ENCODE assay signal across 10 cellular contexts in the genomic region with DNA sequence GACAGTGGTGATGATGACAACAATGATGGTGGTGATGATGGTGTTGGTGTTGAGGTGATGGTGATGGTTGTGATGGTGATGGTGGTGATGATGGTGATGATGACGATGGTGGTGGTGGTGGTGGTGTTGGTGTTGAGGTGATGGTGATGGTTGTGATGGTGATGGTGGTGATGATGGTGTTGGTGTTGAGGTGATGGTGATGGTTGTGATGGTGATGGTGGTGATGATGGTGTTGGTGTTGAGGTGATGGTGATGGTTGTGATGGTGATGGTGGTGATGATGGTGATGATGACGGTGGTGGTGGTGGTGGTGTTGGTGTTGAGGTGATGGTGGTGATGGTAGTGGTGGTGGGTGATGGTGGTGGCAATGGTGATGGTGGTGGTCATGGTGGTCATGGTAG. TPM values are rescaled to one million over a fixed set of nuclear protein-coding genes. Genes with fewer than 3 reads are reported as not detected.
DNase-seq lines count a peak whose midpoint lies in the region; ATAC-seq, FAIRE-seq and TF ChIP-seq lines count a peak whose summit lies in the region.
"Not testable (repeated sequence)": the region's sequence is repeated elsewhere in the genome, so short reads cannot be mapped to it uniquely, and the experiment has no call there.
"Had no signal": no experiment of that assay in that cellular context is flagged by ENCODE, and none has a peak within 500 bp of the region (broad histone marks: within the 10 kb centered on the region; RNA-seq: fewer than 3 reads in every experiment).

No MANE protein-coding gene starts in this region.

- not testable (repeated sequence) for H4K5ac ChIP-seq in H1 (ENCODE audit: insufficient read length, low read depth, low read length)

- not testable (repeated sequence) for H3K23ac ChIP-seq in H1 (ENCODE audit: insufficient read length)

- not testable (repeated sequence) for H3K4ac ChIP-seq in H1 (replicated peaks; ENCODE audit: insufficient read length, low read depth, low read length)

- intact Hi-C loops in pancreas (cut with DNase I) = not testable (repeated sequence)

- peak overlapping the region; percentile 95; the same call in 1 of the 2 replicates for H2AK5ac ChIP-seq in H1 (ENCODE audit: low read depth, low read length)

- not testable (repeated sequence) for H4K91ac ChIP-seq in H1 (replicated peaks; ENCODE audit: insufficient read length, low read length)

- FAIRE-seq in GM12892 (lab: Jason Lieb, UNC) (peak; percentile 100), TTC549 (lab: Jason Lieb, UNC) (peak; percentile 53), pancreas (lab: Jason Lieb, UNC) (peak; percentile 99)
- FAIRE-seq in H1 (lab: Jason Lieb, UNC) = not testable (repeated sequence)

- peak overlapping the region; percentile 95 for H3K56ac ChIP-seq in H1 (replicated peaks; ENCODE audit: insufficient read length, low read depth, low read length)

- not testable (repeated sequence) for H3K9ac ChIP-seq in H1 (replicated peaks in 1 of 4; ENCODE audit: extremely low read depth in 1 of 4, low read depth in 3 of 4, low read length in 3 of 4)

- not testable (repeated sequence) for H2BK12ac ChIP-seq in H1 (ENCODE audit: low read depth, low read length)

- not testable (repeated sequence) for H2AFZ ChIP-seq in H1 (ENCODE audit: low read length)

- POLR2A ChIA-PET in H1 (lab: Charles Lee; ENCODE audit: partially characterized antibody) = not testable (repeated sequence)

- TF ChIP-seq POLR2A in GM12892 (IDR thresholded peaks at IDR 0.05; ENCODE audit: low read depth, low read length); H1 (IDR thresholded peaks at IDR 0.05; ENCODE audit: control extremely low read depth in 1 of 2, low read depth in 2 of 2, low read length in 2 of 2): not testable (repeated sequence)

- peaks cover 0 to 14% of the 10 kb centered on the region in 2 experiments for H4K20me1 ChIP-seq in H1 (replicated peaks in 1 of 2; ENCODE audit: control insufficient read depth in 1 of 2, insufficient read depth in 2 of 2, low read length in 2 of 2)

- not testable (repeated sequence) for H3K36me3 ChIP-seq in H1 (ENCODE audit: control insufficient read depth in 2 of 4, insufficient read depth in 4 of 4, low read length in 3 of 4); pancreas

- H3K14ac ChIP-seq in H1 (ENCODE audit: insufficient read length) = not testable (repeated sequence)

- not testable (repeated sequence) for TF ChIP-seq EP300 in H1 (IDR thresholded peaks at IDR 0.05; ENCODE audit: borderline replicate concordance in 1 of 2, low read depth in 2 of 2, low read length in 2 of 2)

- H3K23me2 ChIP-seq in H1 (ENCODE audit: low read depth, low read length) = peaks cover 19% of the 10 kb centered on the region; the same call in 1 of the 2 replicates

- not testable (repeated sequence) for H2BK120ac ChIP-seq in H1 (replicated peaks; ENCODE audit: low read depth, low read length)

- H2BK15ac ChIP-seq in H1 (ENCODE audit: low read length) = not testable (repeated sequence)

- H3K18ac ChIP-seq in H1 (ENCODE audit: extremely low read depth, low read length) = not testable (repeated sequence)

- 58% methylated on average over 1 of the region's 2 CpGs; no CpG with 5 or more reads in 1 of the 2 experiments for WGBS in H1 (ENCODE audit: extremely low coverage in 1 of 2, insufficient coverage in 1 of 2, insufficient read length in 1 of 2, insufficient replicate concordance in 2 of 2, low coverage in 1 of 2, low lambda C conversion rate in 2 of 2, missing lambda C conversion rate in 1 of 2), 2 experiments
- WGBS in pancreas, 2 donors = 63 to 82% methylated on average over 1 to 2 of the region's 2 CpGs

- not testable (repeated sequence) for H3K27ac ChIP-seq in H1 (ENCODE audit: low read depth, low read length); pancreas

- not testable (repeated sequence) for H2BK20ac ChIP-seq in H1 (ENCODE audit: low read length)

- H3K27me3 ChIP-seq in H1 (replicated peaks in 1 of 4; ENCODE audit: control insufficient read depth in 3 of 4, extremely low read depth in 1 of 4, insufficient read depth in 3 of 4, low read length in 3 of 4); pancreas: not testable (repeated sequence)

- not testable (repeated sequence) for H3K4me1 ChIP-seq in H1 (replicated peaks in 1 of 4; ENCODE audit: control insufficient read depth in 3 of 4, insufficient read depth in 4 of 4, low read length in 3 of 4); pancreas

- H3K79me2 ChIP-seq in H1 (ENCODE audit: control insufficient read depth in 1 of 2, insufficient read depth in 2 of 2, low read length in 2 of 2) = not testable (repeated sequence)

- not testable (repeated sequence) for TF ChIP-seq CTCF in H1 (IDR thresholded peaks at IDR 0.05; ENCODE audit: control extremely low read depth in 1 of 3, insufficient read depth in 1 of 3, low read depth in 1 of 3, low read length in 3 of 3); pancreas (IDR thresholded peaks at IDR 0.05)

- TF ChIP-seq RAD21 in H1 (IDR thresholded peaks at IDR 0.05 in 1 of 2, conservative IDR thresholded peaks at IDR 0.05 in 1 of 2; ENCODE audit: low read depth in 2 of 2, low read length in 2 of 2) = not testable (repeated sequence)

- CTCF ChIA-PET in H1 (lab: Charles Lee; ENCODE audit: partially characterized antibody) = not testable (repeated sequence)

- H4K8ac ChIP-seq in H1 (ENCODE audit: extremely low read depth, insufficient read depth, low read length) = not testable (repeated sequence)

- H3K4me3 ChIP-seq in H1 (ENCODE audit: extremely low read depth in 1 of 4, insufficient read depth in 2 of 4, low read depth in 3 of 4, low read length in 4 of 4); pancreas: not testable (repeated sequence)

- not testable (repeated sequence) for H2BK5ac ChIP-seq in H1 (ENCODE audit: low read depth, low read length)

- not testable (repeated sequence) for DNase-seq in GM12892 (ENCODE audit: insufficient read length); H1 (ENCODE audit: low read depth in 1 of 2, low spot score in 2 of 2); pancreas

- not testable (repeated sequence) for H3K4me2 ChIP-seq in H1 (ENCODE audit: insufficient read depth in 1 of 2, low read depth in 2 of 2, low read length in 2 of 2)

- H3K9me3 ChIP-seq in H1 (ENCODE audit: insufficient read depth in 2 of 2, low read depth in 1 of 2, low read length in 1 of 2); pancreas: not testable (repeated sequence)

- H3K79me1 ChIP-seq in H1 (ENCODE audit: low read depth, low read length) = not testable (repeated sequence)

- not testable (repeated sequence) for ATAC-seq in pancreas

RNA-seq across cellular contexts. Expression of gene GPRIN1, which starts 18.3 kb away (rescaled TPM):
- 1.6 TPM for polyA plus RNA-seq in GM12892 (2012; ENCODE audit: missing spikeins)
- total RNA-seq in H1 (2021; fragmentation: NEBNext Ultra II Directional; extraction: Animal tissue kit (Norgen Biotek cat#: 25700)) = 12.0 and 12.8 TPM in 2 replicates
- polyA plus RNA-seq in H1 (2011; rRNA removed) = 3.3 TPM in 2 replicates
- polyA plus RNA-seq in H1 (2011; cell fraction: cytosol; rRNA removed) = 3.3 TPM
- polyA plus RNA-seq in H1 (2011; cell fraction: nucleus; rRNA removed) = 4.2 TPM
- polyA plus RNA-seq in H1 (2012, experiment 1 of 2) = 7.7 to 10.1 TPM (median 8.3 TPM) in 4 replicates
- polyA plus RNA-seq in H1 (2012, experiment 2 of 2) = 9.6 TPM
- 8.3 TPM for polyA plus RNA-seq in H1 (2013, experiment 1 of 2)
- polyA plus RNA-seq in H1 (2013, experiment 2 of 2) = 8.3 TPM
- polyA minus RNA-seq in H1 (2011; rRNA and poly(A)+ RNA removed) = 3.9 and 5.1 TPM in 2 replicates
- polyA minus RNA-seq in H1 (2011; cell fraction: cytosol; rRNA and poly(A)+ RNA removed) = 6.2 TPM
- 5.3 TPM for polyA minus RNA-seq in H1 (2011; cell fraction: nucleus; rRNA and poly(A)+ RNA removed)
- 1 to 10 TPM in 2 of 6 donors, under 1 TPM in 4; 0.23 to 1.1 (median 0.42) TPM for total RNA-seq in pancreas
- 1 to 10 TPM in 1 of 2 donors, under 1 TPM in 1; 0.72 to 3.2 TPM for polyA plus RNA-seq in pancreas

RNA-seq across cellular contexts. Expression of gene SNCB, which starts 38.7 kb away (rescaled TPM):
- polyA plus RNA-seq in GM12892 (2012; ENCODE audit: missing spikeins) = not detected
- total RNA-seq in H1 (2021; fragmentation: NEBNext Ultra II Directional; extraction: Animal tissue kit (Norgen Biotek cat#: 25700)) = 5.9 and 6.9 TPM in 2 replicates
- 4.2 and 8.9 TPM in 2 replicates for polyA plus RNA-seq in H1 (2011; rRNA removed)
- 5.6 TPM for polyA plus RNA-seq in H1 (2011; cell fraction: cytosol; rRNA removed)
- polyA plus RNA-seq in H1 (2011; cell fraction: nucleus; rRNA removed) = 4.7 TPM
- polyA plus RNA-seq in H1 (2012, experiment 1 of 2) = 4.3 to 7.8 TPM (median 6.9 TPM) in 4 replicates
- 8.0 TPM for polyA plus RNA-seq in H1 (2012, experiment 2 of 2)
- polyA plus RNA-seq in H1 (2013, experiment 1 of 2) = 6.2 TPM
- 5.8 TPM for polyA plus RNA-seq in H1 (2013, experiment 2 of 2)
- polyA minus RNA-seq in H1 (2011; rRNA and poly(A)+ RNA removed) = 0.41 and 0.54 TPM in 2 replicates
- 3.1 TPM for polyA minus RNA-seq in H1 (2011; cell fraction: cytosol; rRNA and poly(A)+ RNA removed)
- polyA minus RNA-seq in H1 (2011; cell fraction: nucleus; rRNA and poly(A)+ RNA removed) = 2.5 TPM
- under 1 TPM in 5 of 6 donors, not detected in 1; 0.14 to 0.41 (median 0.35) TPM for total RNA-seq in pancreas
- 1 to 10 TPM; 3.6 to 6.6 TPM for polyA plus RNA-seq in pancreas
- total RNA-seq: Caco-2; CD4-positive, alpha-beta memory T cell; GM23248; IMR-90 had no signal
- polyA plus RNA-seq: CD4-positive, alpha-beta memory T cell; GM23248 had no signal

RNA-seq across cellular contexts. Expression of gene EIF4E1B, which starts 38.8 kb away (rescaled TPM):
- not detected for polyA plus RNA-seq in GM12892 (2012; ENCODE audit: missing spikeins)
- 0.63 and 0.97 TPM in 2 replicates for total RNA-seq in H1 (2021; fragmentation: NEBNext Ultra II Directional; extraction: Animal tissue kit (Norgen Biotek cat#: 25700))
- polyA plus RNA-seq in H1 (2011; rRNA removed) = 1.3 and 1.9 TPM in 2 replicates
- polyA plus RNA-seq in H1 (2011; cell fraction: cytosol; rRNA removed) = 3.3 TPM
- 4.1 TPM for polyA plus RNA-seq in H1 (2011; cell fraction: nucleus; rRNA removed)
- 2.1 to 3.5 TPM (median 2.7 TPM) in 4 replicates for polyA plus RNA-seq in H1 (2012, experiment 1 of 2)
- polyA plus RNA-seq in H1 (2012, experiment 2 of 2) = 1.1 TPM
- polyA plus RNA-seq in H1 (2013, experiment 1 of 2) = 0.53 TPM
- 0.77 TPM for polyA plus RNA-seq in H1 (2013, experiment 2 of 2)
- 0.54 and 0.80 TPM in 2 replicates for polyA minus RNA-seq in H1 (2011; rRNA and poly(A)+ RNA removed)
- not detected for polyA minus RNA-seq in H1 (2011; cell fraction: cytosol; rRNA and poly(A)+ RNA removed)
- 1.00 TPM for polyA minus RNA-seq in H1 (2011; cell fraction: nucleus; rRNA and poly(A)+ RNA removed)
- under 1 TPM in 1 of 6 donors, not detected in 5; 0.04 TPM for total RNA-seq in pancreas
- 1 to 10 TPM in 1 of 2 donors, under 1 TPM in 1; 0.30 to 1.5 TPM for polyA plus RNA-seq in pancreas
- total RNA-seq: Caco-2; CD4-positive, alpha-beta memory T cell; GM23248; HT1080; IMR-90; PC-3 had no signal
- polyA plus RNA-seq: CD4-positive, alpha-beta memory T cell; GM23248; IMR-90 had no signal

RNA-seq across cellular contexts. Expression of gene CDHR2, which starts 42.5 kb away (rescaled TPM):
- not detected for polyA plus RNA-seq in GM12892 (2012; ENCODE audit: missing spikeins)
- total RNA-seq in H1 (2021; fragmentation: NEBNext Ultra II Directional; extraction: Animal tissue kit (Norgen Biotek cat#: 25700)) = 0.43 and 0.69 TPM in 2 replicates
- 0.02 and 0.06 TPM in 2 replicates for polyA plus RNA-seq in H1 (2011; rRNA removed)
- 0.04 TPM for polyA plus RNA-seq in H1 (2011; cell fraction: cytosol; rRNA removed)
- polyA plus RNA-seq in H1 (2011; cell fraction: nucleus; rRNA removed) = 0.26 TPM
- polyA plus RNA-seq in H1 (2012, experiment 1 of 2) = 0.08 to 0.52 TPM (median 0.25 TPM) in 3 of 4 replicates, not detected in the other
- polyA plus RNA-seq in H1 (2012, experiment 2 of 2) = not detected
- polyA plus RNA-seq in H1 (2013, experiment 1 of 2) = 0.04 TPM
- polyA plus RNA-seq in H1 (2013, experiment 2 of 2) = 0.02 TPM
- 0.06 and 0.17 TPM in 2 replicates for polyA minus RNA-seq in H1 (2011; rRNA and poly(A)+ RNA removed)
- polyA minus RNA-seq in H1 (2011; cell fraction: cytosol; rRNA and poly(A)+ RNA removed) = not detected
- polyA minus RNA-seq in H1 (2011; cell fraction: nucleus; rRNA and poly(A)+ RNA removed) = 0.50 TPM
- 1 to 10 TPM in 1 of 6 donors, under 1 TPM in 4, not detected in 1; 0.19 to 1.1 (median 0.26) TPM for total RNA-seq in pancreas
- under 1 TPM; 0.23 to 0.89 TPM for polyA plus RNA-seq in pancreas
- total RNA-seq: GM23248, HT1080, IMR-90 had no signal
- polyA plus RNA-seq: CD4-positive, alpha-beta memory T cell; GM23248; IMR-90 had no signal

RNA-seq across cellular contexts. Expression of gene RNF44, which starts 54.5 kb away (rescaled TPM):
- 13.1 TPM for polyA plus RNA-seq in GM12892 (2012; ENCODE audit: missing spikeins)
- total RNA-seq in H1 (2021; fragmentation: NEBNext Ultra II Directional; extraction: Animal tissue kit (Norgen Biotek cat#: 25700)) = 164 and 178 TPM in 2 replicates
- 54.7 and 109 TPM in 2 replicates for polyA plus RNA-seq in H1 (2011; rRNA removed)
- 42.9 TPM for polyA plus RNA-seq in H1 (2011; cell fraction: cytosol; rRNA removed)
- polyA plus RNA-seq in H1 (2011; cell fraction: nucleus; rRNA removed) = 283 TPM
- 101 to 137 TPM (median 120 TPM) in 4 replicates for polyA plus RNA-seq in H1 (2012, experiment 1 of 2)
- 87.2 TPM for polyA plus RNA-seq in H1 (2012, experiment 2 of 2)
- polyA plus RNA-seq in H1 (2013, experiment 1 of 2) = 97.6 TPM
- polyA plus RNA-seq in H1 (2013, experiment 2 of 2) = 91.7 TPM
- polyA minus RNA-seq in H1 (2011; rRNA and poly(A)+ RNA removed) = 15.9 and 24.4 TPM in 2 replicates
- 100 TPM for polyA minus RNA-seq in H1 (2011; cell fraction: cytosol; rRNA and poly(A)+ RNA removed)
- polyA minus RNA-seq in H1 (2011; cell fraction: nucleus; rRNA and poly(A)+ RNA removed) = 120 TPM
- 10 to 100 TPM; 13.8 to 36.6 (median 18.5) TPM for total RNA-seq in pancreas
- polyA plus RNA-seq in pancreas = 10 to 100 TPM; 18.0 to 27.5 TPM
